8 cellular contexts compared by ENCODE assay signal in the genomic region with DNA sequence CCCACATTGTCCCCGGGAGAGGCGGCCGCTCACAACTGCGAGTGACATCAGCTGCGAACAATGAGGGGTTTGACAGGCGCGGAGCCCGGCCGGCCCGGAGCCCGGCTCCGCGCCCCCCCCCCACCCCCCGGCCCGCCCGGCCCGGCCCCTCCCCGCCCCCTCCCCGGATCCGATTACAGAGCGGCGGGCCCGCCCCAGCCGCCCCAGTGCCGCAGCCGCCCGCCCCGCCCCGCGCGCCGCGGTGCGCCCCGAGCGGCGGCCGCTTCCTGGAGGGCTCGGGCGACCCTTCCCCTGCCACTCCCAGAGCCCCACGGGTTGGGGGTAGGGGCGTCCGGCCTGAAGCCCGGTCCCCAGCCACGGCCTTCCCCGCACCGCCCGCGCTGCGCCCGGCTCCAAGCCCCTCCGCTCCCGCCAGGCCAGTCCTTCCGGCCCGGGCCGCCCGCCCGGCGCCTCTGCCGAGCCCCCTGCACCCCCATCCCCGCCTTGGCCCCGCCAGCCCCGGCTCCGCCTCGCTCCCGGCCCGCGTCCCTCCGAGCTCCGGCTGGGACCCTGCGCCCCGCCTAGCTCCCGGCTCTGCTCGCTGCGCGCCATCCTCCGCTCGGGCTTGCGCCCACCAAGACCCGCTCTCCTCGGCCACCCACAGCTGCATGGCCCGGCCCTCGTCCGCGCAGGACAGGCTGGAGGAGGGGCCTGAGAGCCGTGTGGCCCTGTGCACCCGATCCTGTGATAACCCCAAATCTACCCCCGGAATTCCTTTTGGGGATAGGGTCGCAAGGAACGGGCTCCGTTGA. TPM values are rescaled to one million over a fixed set of nuclear protein-coding genes. Genes with fewer than 3 reads are reported as not detected.
DNase-seq lines count a peak whose midpoint lies in the region; ATAC-seq and TF ChIP-seq lines count a peak whose summit lies in the region.

Gene PCBP4, minus strand, starts transcription at position 71 of the 791 bp plus-strand sequence. CDS start 6,214 bp downstream, outside the sequence.

- H3K9ac ChIP-seq in GM23248 (peak within 1 kb of the TSS; percentile 84), OCI-LY1 (ENCODE audit: low read length) (peak within 1 kb of the TSS; percentile 47; the same call in 1 of the 2 replicates)

- H3K36me3 Mint-ChIP-seq in osteocyte (ENCODE audit: unreplicated experiment): no peaks in the 10 kb centered on the region

- intact Hi-C loops in heart right ventricle (cut with DNase I): loop anchor here in 2 of 10 donors (2.0 kb wide), 1 partner anchor 25 kb away; the partner anchor contains the start of gene PARP3 (in 2 of the 2)

- peaks cover 30% of the 10 kb centered on the region for H3K4me1 Mint-ChIP-seq in osteocyte (ENCODE audit: unreplicated experiment)

- no peaks in the 10 kb centered on the region for H3K27me3 ChIP-seq in GM23248 (replicated peaks; ENCODE audit: insufficient read depth)
- no peaks in the 10 kb centered on the region for H3K27me3 ChIP-seq in OCI-LY1 (ENCODE audit: insufficient read depth, low read length)
- H3K27me3 ChIP-seq in heart right ventricle: peaks cover 0 to 20% (median 0%) of the 10 kb centered on the region in 7 donors

- H3F3A ChIP-seq in GM23248 (ENCODE audit: insufficient read depth) (peaks cover 8% of the 10 kb centered on the region), OCI-LY1 (ENCODE audit: insufficient read depth, low read length) (no peaks in the 10 kb centered on the region)

- no peaks in the 10 kb centered on the region for H3K9me2 ChIP-seq in GM23248 (ENCODE audit: insufficient read depth)
- no peaks in the 10 kb centered on the region for H3K9me2 ChIP-seq in OCI-LY1 (ENCODE audit: low read depth, low read length)

- DNase-seq in EH (ENCODE audit: low read depth) (peak; percentile 83), GM23248 (peak; percentile 70), amniotic epithelial cell (ENCODE audit: low read depth) (peak; percentile 18), heart right ventricle (peak; percentile 80), osteocyte (ENCODE audit: extremely low spot score, unreplicated experiment) (no peak), T1000 (lab: John Stamatoyannopoulos, UW) (no peak)

- H3K4me1 ChIP-seq in GM23248 (ENCODE audit: insufficient read depth) (0 out of 2 replicates have a peak, but pooled peaks cover 6% of the 10 kb centered on the region), OCI-LY1 (ENCODE audit: insufficient read depth, low read length, severe bottlenecking) (peaks cover 11% of the 10 kb centered on the region), heart right ventricle (peaks cover 24 to 70% (median 45%) of the 10 kb centered on the region in 9 donors)

- in situ Hi-C loops in GM23248 (cut with MboI): no loop called here

- ATAC-seq in heart right ventricle: peak; percentile 54 to 84 (median 68)
- ATAC-seq in HG03097 (IDR thresholded peaks at IDR 0.05; ENCODE audit: low FRiP score, unreplicated experiment): no peak

- H3K4me3 Mint-ChIP-seq in osteocyte (ENCODE audit: unreplicated experiment): peak within 1 kb of the TSS; percentile 86

- TF ChIP-seq CTCF in OCI-LY1 (IDR thresholded peaks at IDR 0.05; ENCODE audit: low read length): no peak
- TF ChIP-seq CTCF in heart right ventricle (IDR thresholded peaks at IDR 0.05): peak in 1 of 9 donors; percentile 11
- no peak for TF ChIP-seq CTCF in osteocyte (IDR thresholded peaks at IDR 0.05)

- H4K20me1 ChIP-seq in GM23248 (ENCODE audit: insufficient read depth) (no peaks in the 10 kb centered on the region), OCI-LY1 (ENCODE audit: insufficient read depth, low read length) (no peaks in the 10 kb centered on the region)

- H3K4me3 ChIP-seq in GM23248 (peak within 1 kb of the TSS; percentile 87), OCI-LY1 (ENCODE audit: low read depth, low read length, poor library complexity, severe bottlenecking) (peak within 1 kb of the TSS; percentile 54), heart right ventricle (peak within 1 kb of the TSS; percentile 62 to 85 (median 77))

- no peaks in the 10 kb centered on the region for H3K9me3 Mint-ChIP-seq in osteocyte (ENCODE audit: unreplicated experiment)

- H3K27ac ChIP-seq in GM23248 (peak within 1 kb of the TSS; percentile 58), OCI-LY1 (ENCODE audit: low read depth, low read length, poor library complexity, severe bottlenecking) (no peak within 1 kb of the TSS), heart right ventricle (peak within 1 kb of the TSS; percentile 88 to 98 (median 96))

- no peaks in the 10 kb centered on the region for H3K36me3 ChIP-seq in GM23248 (ENCODE audit: low read depth)
- H3K36me3 ChIP-seq in OCI-LY1 (ENCODE audit: insufficient read depth, low read length): peaks cover 26% of the 10 kb centered on the region
- peaks cover 0 to 16% (median 0%) of the 10 kb centered on the region in 9 donors for H3K36me3 ChIP-seq in heart right ventricle

- H3K79me2 ChIP-seq in GM23248 (ENCODE audit: insufficient read depth) (peaks cover 33% of the 10 kb centered on the region), OCI-LY1 (ENCODE audit: insufficient read depth, low read length) (no peaks in the 10 kb centered on the region)

- H3K4me2 ChIP-seq in GM23248 (ENCODE audit: unreplicated experiment): peak within 1 kb of the TSS; percentile 95
- H3K4me2 ChIP-seq in OCI-LY1 (ENCODE audit: low read length): peak within 1 kb of the TSS; percentile 78

- H3K27me3 Mint-ChIP-seq in osteocyte (ENCODE audit: unreplicated experiment): no peaks in the 10 kb centered on the region

- H3K9me3 ChIP-seq in GM23248 (ENCODE audit: low read depth) (no peaks in the 10 kb centered on the region), OCI-LY1 (ENCODE audit: low read length) (no peaks in the 10 kb centered on the region), heart right ventricle (no peaks in the 10 kb centered on the region)

- 1% methylated on average over 22 to 47 of the region's 91 CpGs for WGBS in GM23248 (ENCODE audit: low coverage in 1 of 2, low lambda C conversion rate in 2 of 2, missing lambda C conversion rate in 2 of 2), 2 experiments
- 0 to 1% methylated on average over 73 to 91 of the region's 91 CpGs for WGBS in heart right ventricle, 2 donors

- peak within 1 kb of the TSS; percentile 63 for H3K27ac Mint-ChIP-seq in osteocyte (ENCODE audit: unreplicated experiment)

- H2AFZ ChIP-seq in GM23248 (peak within 1 kb of the TSS; percentile 68), OCI-LY1 (ENCODE audit: low read length) (no peak within 1 kb of the TSS)

RNA-seq across cellular contexts. Expression of gene PCBP4, which starts in this region (rescaled TPM):
- 71.2 and 91.2 TPM in 2 replicates for total RNA-seq in GM23248 (2014; rRNA removed; shearing (Covaris generic))
- polyA plus RNA-seq in GM23248 (2016; fragmentation: Nextera tagmentation; extraction: Ambion mirVana) (40.4 and 45.0 TPM in 2 replicates), heart right ventricle (100 to 1,000 TPM in 1 of 2 donors, 10 to 100 TPM in 1; 63.8 to 123 TPM)
- total RNA-seq in heart right ventricle (10 to 100 TPM; 55.1 to 85.9 (median 59.9) TPM), osteocyte (47.5 and 50.8 TPM in 2 replicates)

Comparison
In these comparisons a context has a peak if more than half of its experiments do, and no peak if none do; other contexts are left out.
1. DNase-seq: peak in EH (single experiment), GM23248 (single experiment), amniotic epithelial cell (single experiment) and heart right ventricle (2 of 2); none in osteocyte (single experiment) and T1000 (single experiment).
2. Peak in every context shown above with its lines, with median percentiles within 50 percentile points of each other: H3K4me3 ChIP-seq.